1 cellular context compared by ENCODE assay signal in the genomic region with DNA sequence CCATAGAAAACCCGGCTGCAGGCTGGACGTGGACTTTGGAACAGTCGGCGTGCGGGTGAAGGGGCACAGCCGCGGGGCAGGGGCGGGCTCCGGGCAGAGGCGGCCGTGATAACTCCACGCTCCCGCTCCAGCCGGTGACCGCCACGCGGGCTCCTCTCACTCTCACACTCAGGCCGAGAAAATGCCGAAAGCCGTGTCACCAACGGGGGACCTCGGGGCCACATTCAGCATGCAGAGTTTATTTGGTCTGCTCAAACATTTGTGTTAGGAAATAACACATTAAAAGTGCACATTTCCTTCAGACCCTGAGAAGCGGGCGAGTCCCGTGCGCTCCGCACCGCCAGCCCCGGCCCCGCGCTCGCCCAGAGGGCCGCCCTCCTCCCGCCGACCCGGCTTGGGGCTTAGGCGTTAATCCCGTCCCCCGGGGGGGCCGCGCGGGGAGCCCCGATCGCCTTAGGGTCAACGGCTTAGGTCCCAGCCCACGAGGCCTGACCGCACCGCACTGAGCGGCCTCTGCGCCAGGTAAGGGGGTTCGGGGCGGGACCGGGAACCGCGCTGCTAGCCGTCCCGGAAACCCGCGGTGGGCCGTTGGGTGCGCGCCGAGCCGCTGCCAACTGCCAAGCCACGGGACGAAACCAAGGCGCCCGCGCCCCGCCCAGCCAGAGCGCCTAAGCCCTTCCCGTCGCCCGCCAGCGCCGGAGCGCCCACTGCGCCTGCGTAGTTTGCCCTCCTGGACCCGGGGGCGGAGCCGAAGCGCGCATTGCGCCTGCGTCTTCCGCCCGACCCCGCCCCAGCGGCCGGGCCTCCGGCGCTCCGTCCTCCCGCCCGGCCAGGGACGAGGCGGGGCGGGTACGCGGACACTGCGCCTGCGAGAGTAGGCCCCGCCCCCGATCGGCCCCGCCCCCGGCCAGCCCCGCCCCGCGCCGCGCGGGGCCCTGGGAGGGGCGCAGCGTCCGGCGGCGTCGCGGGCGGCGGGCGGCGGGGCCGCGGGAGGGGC.
TF ChIP-seq lines count a peak whose summit lies in the region.

A gene with protein sequence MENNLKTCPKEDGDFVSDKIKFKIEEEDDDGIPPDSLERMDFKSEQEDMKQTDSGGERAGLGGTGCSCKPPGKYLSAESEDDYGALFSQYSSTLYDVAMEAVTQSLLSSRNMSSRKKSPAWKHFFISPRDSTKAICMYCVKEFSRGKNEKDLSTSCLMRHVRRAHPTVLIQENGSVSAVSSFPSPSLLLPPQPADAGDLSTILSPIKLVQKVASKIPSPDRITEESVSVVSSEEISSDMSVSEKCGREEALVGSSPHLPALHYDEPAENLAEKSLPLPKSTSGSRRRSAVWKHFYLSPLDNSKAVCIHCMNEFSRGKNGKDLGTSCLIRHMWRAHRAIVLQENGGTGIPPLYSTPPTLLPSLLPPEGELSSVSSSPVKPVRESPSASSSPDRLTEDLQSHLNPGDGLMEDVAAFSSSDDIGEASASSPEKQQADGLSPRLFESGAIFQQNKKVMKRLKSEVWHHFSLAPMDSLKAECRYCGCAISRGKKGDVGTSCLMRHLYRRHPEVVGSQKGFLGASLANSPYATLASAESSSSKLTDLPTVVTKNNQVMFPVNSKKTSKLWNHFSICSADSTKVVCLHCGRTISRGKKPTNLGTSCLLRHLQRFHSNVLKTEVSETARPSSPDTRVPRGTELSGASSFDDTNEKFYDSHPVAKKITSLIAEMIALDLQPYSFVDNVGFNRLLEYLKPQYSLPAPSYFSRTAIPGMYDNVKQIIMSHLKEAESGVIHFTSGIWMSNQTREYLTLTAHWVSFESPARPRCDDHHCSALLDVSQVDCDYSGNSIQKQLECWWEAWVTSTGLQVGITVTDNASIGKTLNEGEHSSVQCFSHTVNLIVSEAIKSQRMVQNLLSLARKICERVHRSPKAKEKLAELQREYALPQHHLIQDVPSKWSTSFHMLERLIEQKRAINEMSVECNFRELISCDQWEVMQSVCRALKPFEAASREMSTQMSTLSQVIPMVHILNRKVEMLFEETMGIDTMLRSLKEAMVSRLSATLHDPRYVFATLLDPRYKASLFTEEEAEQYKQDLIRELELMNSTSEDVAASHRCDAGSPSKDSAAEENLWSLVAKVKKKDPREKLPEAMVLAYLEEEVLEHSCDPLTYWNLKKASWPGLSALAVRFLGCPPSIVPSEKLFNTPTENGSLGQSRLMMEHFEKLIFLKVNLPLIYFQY (plus strand): TSS at position 947 of the 997 bp plus-strand sequence. CDS start 29,819 bp downstream, outside the sequence.

TF ChIP-seq in HepG2, 621 proteins besides CTCF, POLR2A, EP300 and RAD21 (continued from another document and continues in another):
- TF ChIP-seq, protein P1, sequence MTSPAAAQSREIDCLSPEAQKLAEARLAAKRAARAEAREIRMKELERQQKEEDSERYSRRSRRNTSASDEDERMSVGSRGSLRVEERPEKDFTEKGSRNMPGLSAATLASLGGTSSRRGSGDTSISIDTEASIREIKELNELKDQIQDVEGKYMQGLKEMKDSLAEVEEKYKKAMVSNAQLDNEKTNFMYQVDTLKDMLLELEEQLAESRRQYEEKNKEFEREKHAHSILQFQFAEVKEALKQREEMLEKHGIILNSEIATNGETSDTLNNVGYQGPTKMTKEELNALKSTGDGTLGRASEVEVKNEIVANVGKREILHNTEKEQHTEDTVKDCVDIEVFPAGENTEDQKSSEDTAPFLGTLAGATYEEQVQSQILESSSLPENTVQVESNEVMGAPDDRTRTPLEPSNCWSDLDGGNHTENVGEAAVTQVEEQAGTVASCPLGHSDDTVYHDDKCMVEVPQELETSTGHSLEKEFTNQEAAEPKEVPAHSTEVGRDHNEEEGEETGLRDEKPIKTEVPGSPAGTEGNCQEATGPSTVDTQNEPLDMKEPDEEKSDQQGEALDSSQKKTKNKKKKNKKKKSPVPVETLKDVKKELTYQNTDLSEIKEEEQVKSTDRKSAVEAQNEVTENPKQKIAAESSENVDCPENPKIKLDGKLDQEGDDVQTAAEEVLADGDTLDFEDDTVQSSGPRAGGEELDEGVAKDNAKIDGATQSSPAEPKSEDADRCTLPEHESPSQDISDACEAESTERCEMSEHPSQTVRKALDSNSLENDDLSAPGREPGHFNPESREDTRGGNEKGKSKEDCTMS (CRISPR knock-in tag; conservative IDR thresholded peaks at IDR 0.05) = no peak
- TF ChIP-seq REL (CRISPR knock-in tag; conservative IDR thresholded peaks at IDR 0.05) (no peak), NFKBIZ (CRISPR knock-in tag; IDR thresholded peaks at IDR 0.05) (no peak), ZNF143 (CRISPR knock-in tag; IDR thresholded peaks at IDR 0.05) (0 out of 2 replicates have a peak, but pooled peaks have one; percentile 33), ZNF598 (CRISPR knock-in tag; IDR thresholded peaks at IDR 0.05; ENCODE audit: borderline replicate concordance) (peak; percentile 73; the same call in 1 of the 2 replicates), SMAD9 (CRISPR knock-in tag; IDR thresholded peaks at IDR 0.05) (no peak), ZKSCAN5 (CRISPR knock-in tag; IDR thresholded peaks at IDR 0.05) (no peak), ARID2 (CRISPR knock-in tag; IDR thresholded peaks at IDR 0.05; ENCODE audit: borderline replicate concordance) (0 out of 2 replicates have a peak, but pooled peaks have one; percentile 40), ZNF546 (CRISPR knock-in tag; conservative IDR thresholded peaks at IDR 0.05) (no peak), NFE2L2 (IDR thresholded peaks at IDR 0.05; ENCODE audit: low read length) (no peak), KMT2B (CRISPR knock-in tag; IDR thresholded peaks at IDR 0.05) (no peak), ZNF816 (CRISPR knock-in tag; IDR thresholded peaks at IDR 0.05; ENCODE audit: borderline replicate concordance) (peak; percentile 96), EZH2 (conservative IDR thresholded peaks at IDR 0.05; ENCODE audit: low read depth, low read length) (no peak), ZNF530 (CRISPR knock-in tag; IDR thresholded peaks at IDR 0.05; ENCODE audit: low read depth) (peak; percentile 87; the same call in 1 of the 2 replicates), CC2D1A (CRISPR knock-in tag; IDR thresholded peaks at IDR 0.05) (no peak), KLF9 (CRISPR knock-in tag; IDR thresholded peaks at IDR 0.05; ENCODE audit: low read depth) (no peak), THAP11 (CRISPR knock-in tag; IDR thresholded peaks at IDR 0.05) (0 out of 2 replicates have a peak, but pooled peaks have one; percentile 15), MLLT10 (CRISPR knock-in tag; IDR thresholded peaks at IDR 0.05) (no peak), POGZ (CRISPR knock-in tag; IDR thresholded peaks at IDR 0.05) (peak; percentile 16; the same call in 1 of the 2 replicates), ZNF232 (CRISPR knock-in tag; IDR thresholded peaks at IDR 0.05; ENCODE audit: borderline replicate concordance) (0 out of 2 replicates have a peak, but pooled peaks have one; percentile 37), ZNF331 (CRISPR knock-in tag; IDR thresholded peaks at IDR 0.05) (peak; percentile 36; the same call in 1 of the 2 replicates), ZFP36 (IDR thresholded peaks at IDR 0.05; ENCODE audit: borderline replicate concordance, low read depth, low read length, partially characterized antibody) (no peak), ZNF674 (CRISPR knock-in tag; IDR thresholded peaks at IDR 0.05; ENCODE audit: low read depth) (0 out of 2 replicates have a peak, but pooled peaks have one; percentile 25), NFE2 (CRISPR knock-in tag; IDR thresholded peaks at IDR 0.05) (no peak), ZFP82 (CRISPR knock-in tag; IDR thresholded peaks at IDR 0.05; ENCODE audit: borderline replicate concordance) (peak; percentile 90; the same call in 1 of the 2 replicates), HHEX (CRISPR knock-in tag; IDR thresholded peaks at IDR 0.05) (no peak), ZNF615 (CRISPR knock-in tag; IDR thresholded peaks at IDR 0.05; ENCODE audit: borderline replicate concordance) (no peak), HOXD1 (CRISPR knock-in tag; IDR thresholded peaks at IDR 0.05) (peak; percentile 68)
- TF ChIP-seq, protein P2, sequence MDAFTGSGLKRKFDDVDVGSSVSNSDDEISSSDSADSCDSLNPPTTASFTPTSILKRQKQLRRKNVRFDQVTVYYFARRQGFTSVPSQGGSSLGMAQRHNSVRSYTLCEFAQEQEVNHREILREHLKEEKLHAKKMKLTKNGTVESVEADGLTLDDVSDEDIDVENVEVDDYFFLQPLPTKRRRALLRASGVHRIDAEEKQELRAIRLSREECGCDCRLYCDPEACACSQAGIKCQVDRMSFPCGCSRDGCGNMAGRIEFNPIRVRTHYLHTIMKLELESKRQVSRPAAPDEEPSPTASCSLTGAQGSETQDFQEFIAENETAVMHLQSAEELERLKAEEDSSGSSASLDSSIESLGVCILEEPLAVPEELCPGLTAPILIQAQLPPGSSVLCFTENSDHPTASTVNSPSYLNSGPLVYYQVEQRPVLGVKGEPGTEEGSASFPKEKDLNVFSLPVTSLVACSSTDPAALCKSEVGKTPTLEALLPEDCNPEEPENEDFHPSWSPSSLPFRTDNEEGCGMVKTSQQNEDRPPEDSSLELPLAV (CRISPR knock-in tag; conservative IDR thresholded peaks at IDR 0.05; ENCODE audit: low read depth) = no peak
- TF ChIP-seq, protein P3, sequence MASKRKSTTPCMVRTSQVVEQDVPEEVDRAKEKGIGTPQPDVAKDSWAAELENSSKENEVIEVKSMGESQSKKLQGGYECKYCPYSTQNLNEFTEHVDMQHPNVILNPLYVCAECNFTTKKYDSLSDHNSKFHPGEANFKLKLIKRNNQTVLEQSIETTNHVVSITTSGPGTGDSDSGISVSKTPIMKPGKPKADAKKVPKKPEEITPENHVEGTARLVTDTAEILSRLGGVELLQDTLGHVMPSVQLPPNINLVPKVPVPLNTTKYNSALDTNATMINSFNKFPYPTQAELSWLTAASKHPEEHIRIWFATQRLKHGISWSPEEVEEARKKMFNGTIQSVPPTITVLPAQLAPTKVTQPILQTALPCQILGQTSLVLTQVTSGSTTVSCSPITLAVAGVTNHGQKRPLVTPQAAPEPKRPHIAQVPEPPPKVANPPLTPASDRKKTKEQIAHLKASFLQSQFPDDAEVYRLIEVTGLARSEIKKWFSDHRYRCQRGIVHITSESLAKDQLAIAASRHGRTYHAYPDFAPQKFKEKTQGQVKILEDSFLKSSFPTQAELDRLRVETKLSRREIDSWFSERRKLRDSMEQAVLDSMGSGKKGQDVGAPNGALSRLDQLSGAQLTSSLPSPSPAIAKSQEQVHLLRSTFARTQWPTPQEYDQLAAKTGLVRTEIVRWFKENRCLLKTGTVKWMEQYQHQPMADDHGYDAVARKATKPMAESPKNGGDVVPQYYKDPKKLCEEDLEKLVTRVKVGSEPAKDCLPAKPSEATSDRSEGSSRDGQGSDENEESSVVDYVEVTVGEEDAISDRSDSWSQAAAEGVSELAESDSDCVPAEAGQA (IDR thresholded peaks at IDR 0.05; ENCODE audit: low read depth) = no peak
- TF ChIP-seq, protein P3 (CRISPR knock-in tag; IDR thresholded peaks at IDR 0.05; ENCODE audit: borderline replicate concordance) = no peak
- TF ChIP-seq, protein P4, sequence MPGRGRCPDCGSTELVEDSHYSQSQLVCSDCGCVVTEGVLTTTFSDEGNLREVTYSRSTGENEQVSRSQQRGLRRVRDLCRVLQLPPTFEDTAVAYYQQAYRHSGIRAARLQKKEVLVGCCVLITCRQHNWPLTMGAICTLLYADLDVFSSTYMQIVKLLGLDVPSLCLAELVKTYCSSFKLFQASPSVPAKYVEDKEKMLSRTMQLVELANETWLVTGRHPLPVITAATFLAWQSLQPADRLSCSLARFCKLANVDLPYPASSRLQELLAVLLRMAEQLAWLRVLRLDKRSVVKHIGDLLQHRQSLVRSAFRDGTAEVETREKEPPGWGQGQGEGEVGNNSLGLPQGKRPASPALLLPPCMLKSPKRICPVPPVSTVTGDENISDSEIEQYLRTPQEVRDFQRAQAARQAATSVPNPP (CRISPR knock-in tag; IDR thresholded peaks at IDR 0.05) = no peak
- TF ChIP-seq, protein P5, sequence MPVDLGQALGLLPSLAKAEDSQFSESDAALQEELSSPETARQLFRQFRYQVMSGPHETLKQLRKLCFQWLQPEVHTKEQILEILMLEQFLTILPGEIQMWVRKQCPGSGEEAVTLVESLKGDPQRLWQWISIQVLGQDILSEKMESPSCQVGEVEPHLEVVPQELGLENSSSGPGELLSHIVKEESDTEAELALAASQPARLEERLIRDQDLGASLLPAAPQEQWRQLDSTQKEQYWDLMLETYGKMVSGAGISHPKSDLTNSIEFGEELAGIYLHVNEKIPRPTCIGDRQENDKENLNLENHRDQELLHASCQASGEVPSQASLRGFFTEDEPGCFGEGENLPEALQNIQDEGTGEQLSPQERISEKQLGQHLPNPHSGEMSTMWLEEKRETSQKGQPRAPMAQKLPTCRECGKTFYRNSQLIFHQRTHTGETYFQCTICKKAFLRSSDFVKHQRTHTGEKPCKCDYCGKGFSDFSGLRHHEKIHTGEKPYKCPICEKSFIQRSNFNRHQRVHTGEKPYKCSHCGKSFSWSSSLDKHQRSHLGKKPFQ (CRISPR knock-in tag; IDR thresholded peaks at IDR 0.05; ENCODE audit: insufficient replicate concordance) = peak; percentile 86
- TF ChIP-seq, protein P6, sequence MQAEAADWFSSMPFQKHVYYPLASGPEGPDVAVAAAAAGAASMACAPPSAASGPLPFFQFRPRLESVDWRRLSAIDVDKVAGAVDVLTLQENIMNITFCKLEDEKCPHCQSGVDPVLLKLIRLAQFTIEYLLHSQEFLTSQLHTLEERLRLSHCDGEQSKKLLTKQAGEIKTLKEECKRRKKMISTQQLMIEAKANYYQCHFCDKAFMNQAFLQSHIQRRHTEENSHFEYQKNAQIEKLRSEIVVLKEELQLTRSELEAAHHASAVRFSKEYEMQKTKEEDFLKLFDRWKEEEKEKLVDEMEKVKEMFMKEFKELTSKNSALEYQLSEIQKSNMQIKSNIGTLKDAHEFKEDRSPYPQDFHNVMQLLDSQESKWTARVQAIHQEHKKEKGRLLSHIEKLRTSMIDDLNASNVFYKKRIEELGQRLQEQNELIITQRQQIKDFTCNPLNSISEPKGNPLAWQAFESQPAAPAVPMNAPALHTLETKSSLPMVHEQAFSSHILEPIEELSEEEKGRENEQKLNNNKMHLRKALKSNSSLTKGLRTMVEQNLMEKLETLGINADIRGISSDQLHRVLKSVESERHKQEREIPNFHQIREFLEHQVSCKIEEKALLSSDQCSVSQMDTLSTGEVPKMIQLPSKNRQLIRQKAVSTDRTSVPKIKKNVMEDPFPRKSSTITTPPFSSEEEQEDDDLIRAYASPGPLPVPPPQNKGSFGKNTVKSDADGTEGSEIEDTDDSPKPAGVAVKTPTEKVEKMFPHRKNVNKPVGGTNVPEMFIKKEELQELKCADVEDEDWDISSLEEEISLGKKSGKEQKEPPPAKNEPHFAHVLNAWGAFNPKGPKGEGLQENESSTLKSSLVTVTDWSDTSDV (CRISPR knock-in tag; IDR thresholded peaks at IDR 0.05) = peak; percentile 87
